Comparison of ENCODE assay signal across 8 cellular contexts in genomic region chr6:105077592-105078463, GRCh38.
DNase-seq lines count a peak whose midpoint lies in the region; ATAC-seq, FAIRE-seq and TF ChIP-seq lines count a peak whose summit lies in the region.

No MANE protein-coding gene starts in this region.

- peaks cover 6% of the 10 kb centered on the region for H3K4me1 ChIP-seq in HEK293 (ENCODE audit: control insufficient read depth, insufficient read depth, low read length)
- H3K4me1 ChIP-seq in endothelial cell of umbilical vein (ENCODE audit: control insufficient read depth, extremely low read depth, insufficient read depth, low read length): no peaks in the 10 kb centered on the region
- H3K4me1 ChIP-seq in prostate gland (replicated peaks): no peaks in the 10 kb centered on the region

- H3K79me2 ChIP-seq in endothelial cell of umbilical vein (ENCODE audit: control insufficient read depth, insufficient read depth, low read length): no peaks in the 10 kb centered on the region

- POLR2A ChIA-PET in HEK293 (lab: Yijun Ruan, JAX): interaction anchor here (0.9 kb wide), 1 partner anchor 122 kb away, joined by 3 read pairs; no protein-coding TSS in a partner anchor
- POLR2A ChIA-PET in endothelial cell of umbilical vein (lab: Charles Lee): no interaction called here

- dilution Hi-C loops in endothelial cell of umbilical vein (cut with MboI; ENCODE audit: extremely low pct_ligation_motif_present, low sequenced_read_pairs): loop anchor here (25.0 kb wide), 1 partner anchor 334 kb away; the partner anchor contains the start of gene PREP

- TF ChIP-seq POLR2A in endothelial cell of umbilical vein (IDR thresholded peaks at IDR 0.05; ENCODE audit: low read depth, low read length) (no peak), prostate gland (IDR thresholded peaks at IDR 0.05) (no peak)

- no peaks in the 10 kb centered on the region for H4K20me1 ChIP-seq in endothelial cell of umbilical vein (replicated peaks; ENCODE audit: control insufficient read depth, extremely low read depth, insufficient read depth, low read length)

- BruUV-seq in endothelial cell of umbilical vein (replicated peaks; lab: Mats Ljungman, UMichigan): no TSS peak

- no peak overlapping the region for H3K4me2 ChIP-seq in endothelial cell of umbilical vein (ENCODE audit: insufficient read depth, low read length)

- ATAC-seq in GM21737 (IDR thresholded peaks at IDR 0.05; ENCODE audit: unreplicated experiment) (no peak), GM21717 (IDR thresholded peaks at IDR 0.05; ENCODE audit: unreplicated experiment) (no peak)

- H3K9me3 ChIP-seq in HEK293 (ENCODE audit: control insufficient read depth, insufficient read depth, low read depth, low read length) (no peaks in the 10 kb centered on the region), endothelial cell of umbilical vein (replicated peaks; ENCODE audit: control insufficient read depth, insufficient read depth, low read length) (no peaks in the 10 kb centered on the region), prostate gland (no peaks in the 10 kb centered on the region)

- DNase-seq in COR-L47 (lab: John Stamatoyannopoulos, UW) (peak; percentile 52), NCI-H82 (lab: John Stamatoyannopoulos, UW) (peak; percentile 50), endothelial cell of umbilical vein (ENCODE audit: low read depth, low spot score) (peak; percentile 72), prostate gland (ENCODE audit: low spot score) (no peak), posterior cingulate gyrus (no peak)

- FAIRE-seq in endothelial cell of umbilical vein (lab: Jason Lieb, UNC): peak; percentile 80

- H3K9me1 ChIP-seq in endothelial cell of umbilical vein (replicated peaks; ENCODE audit: control insufficient read depth, extremely low read depth, insufficient read depth, low read length): no peaks in the 10 kb centered on the region

- CTCF ChIA-PET in HEK293 (lab: Yijun Ruan, JAX): interaction anchor here (0.5 to 5.1 kb wide), 54 partner anchors 9 to 732 kb away, joined by 3 to 47 read pairs (median 4); partner anchors contain the start of genes HACE1, LIN28B and PREP
- CTCF ChIA-PET in endothelial cell of umbilical vein (lab: Charles Lee): interaction anchor here (0.6 to 6.3 kb wide), 57 partner anchors 9 to 1271 kb away, joined by 3 to 207 read pairs (median 6); partner anchors contain the start of genes HACE1 and PREP

- peaks cover 0 to 13% of the 10 kb centered on the region in 2 experiments; a peak in 1 of 3 replicates for H3K36me3 ChIP-seq in HEK293 (ENCODE audit: control insufficient read depth in 2 of 2, insufficient read depth in 1 of 2, low read length in 2 of 2)
- no peaks in the 10 kb centered on the region for H3K36me3 ChIP-seq in endothelial cell of umbilical vein (ENCODE audit: control insufficient read depth in 2 of 2, extremely low read depth in 1 of 2, insufficient read depth in 2 of 2, low read length in 2 of 2)
- no peaks in the 10 kb centered on the region for H3K36me3 ChIP-seq in prostate gland

- H3K4me3 ChIP-seq in HEK293 (ENCODE audit: low read depth, low read length): no peak overlapping the region
- H3K4me3 ChIP-seq in endothelial cell of umbilical vein (replicated peaks in 1 of 3; ENCODE audit: insufficient read depth in 1 of 3, low read depth in 1 of 3, low read length in 3 of 3): no peak overlapping the region
- no peak overlapping the region for H3K4me3 ChIP-seq in prostate gland

- intact Hi-C loops in endothelial cell of umbilical vein (cut with micrococcal nuclease): loop anchor here (1.0 kb wide), 5 partner anchors 82 to 395 kb away; no protein-coding TSS in a partner anchor
- intact Hi-C loops in prostate gland (cut with DNase I): loop anchor here (2.0 kb wide), 1 partner anchor 81 kb away; no protein-coding TSS in a partner anchor
- intact Hi-C loops in posterior cingulate gyrus (cut with DNase I): loop anchor here (2.0 to 5.0 kb wide), 2 partner anchors 136 to 287 kb away; no protein-coding TSS in a partner anchor

- H2AFZ ChIP-seq in endothelial cell of umbilical vein (ENCODE audit: low read depth, low read length): no peak overlapping the region

- H3K27ac ChIP-seq in HEK293 (ENCODE audit: extremely low read depth, low read depth, low read length) (no peak overlapping the region), endothelial cell of umbilical vein (ENCODE audit: insufficient read depth, low read depth, low read length) (no peak overlapping the region), prostate gland (no peak overlapping the region)

- H3K9ac ChIP-seq in endothelial cell of umbilical vein (replicated peaks; ENCODE audit: extremely low read depth, insufficient read depth, low read length): no peak overlapping the region

- TF ChIP-seq CTCF in HEK293 (tag by site-specific recombination; IDR thresholded peaks at IDR 0.05): no peak; the same call in 1 of the 2 replicates
- peak in 1 of 2 donors; percentile 31 for TF ChIP-seq CTCF in endothelial cell of umbilical vein (IDR thresholded peaks at IDR 0.05; ENCODE audit: extremely low read depth in 1 of 2, insufficient read depth in 1 of 2, low read depth in 1 of 2, low read length in 2 of 2)
- TF ChIP-seq CTCF in prostate gland (IDR thresholded peaks at IDR 0.05): peak in 3 of 4 experiments; percentile 44 to 60 (median 52)

- WGBS in prostate gland: 7% methylated on average over 1 of the region's 1 CpG

- H3K27me3 ChIP-seq in endothelial cell of umbilical vein (ENCODE audit: control insufficient read depth in 2 of 2, insufficient read depth in 2 of 2, low read length in 2 of 2): peaks cover 0 to 2% of the 10 kb centered on the region in 2 experiments
- no peaks in the 10 kb centered on the region for H3K27me3 ChIP-seq in prostate gland (replicated peaks; ENCODE audit: insufficient read depth)

TF ChIP-seq in HEK293, 187 proteins besides CTCF, POLR2A, EP300 and RAD21 (continues in another document):
- TF ChIP-seq PRDM1 (tag by site-specific recombination; IDR thresholded peaks at IDR 0.05) (peak; percentile 86), ZNF366 (tag by site-specific recombination; conservative IDR thresholded peaks at IDR 0.05) (0 out of 2 replicates have a peak, but pooled peaks have one; percentile 43), ZBTB17 (tag by site-specific recombination; IDR thresholded peaks at IDR 0.05) (peak; percentile 33; the same call in 1 of the 2 replicates), ZNF629 (tag by site-specific recombination; IDR thresholded peaks at IDR 0.05) (no peak), ZNF449 (tag by site-specific recombination; IDR thresholded peaks at IDR 0.05) (peak; percentile 13; the same call in 1 of the 2 replicates)

TF ChIP-seq in endothelial cell of umbilical vein, 7 proteins besides CTCF, POLR2A, EP300 and RAD21:
- TF ChIP-seq POLR2AphosphoS5 (IDR thresholded peaks at IDR 0.05; ENCODE audit: insufficient read depth, low read depth, low read length) (no peak), FOS (IDR thresholded peaks at IDR 0.05; ENCODE audit: borderline replicate concordance, insufficient read depth, low read length) (no peak), EZH2 (IDR thresholded peaks at IDR 0.05; ENCODE audit: borderline replicate concordance, low read depth, low read length, severe bottlenecking) (no peak), MAX (IDR thresholded peaks at IDR 0.05; ENCODE audit: insufficient read depth, insufficient read length) (no peak), GATA2 (IDR thresholded peaks at IDR 0.05; ENCODE audit: insufficient read depth, insufficient read length, low read depth, low read length) (no peak), JUN (IDR thresholded peaks at IDR 0.05; ENCODE audit: borderline replicate concordance, insufficient read depth, insufficient read length, low read depth) (no peak), MYC (IDR thresholded peaks at IDR 0.05; ENCODE audit: low read depth, low read length) (no peak)

Comparison
In these comparisons a context has a peak if more than half of its experiments do, and no peak if none do; other contexts are left out.
1. DNase-seq: peak in COR-L47 (single experiment), NCI-H82 (single experiment) and endothelial cell of umbilical vein (single experiment); none in prostate gland (single experiment) and posterior cingulate gyrus (0 of 10).